Comparison of ENCODE assay signal across 8 cellular contexts in the genomic region with DNA sequence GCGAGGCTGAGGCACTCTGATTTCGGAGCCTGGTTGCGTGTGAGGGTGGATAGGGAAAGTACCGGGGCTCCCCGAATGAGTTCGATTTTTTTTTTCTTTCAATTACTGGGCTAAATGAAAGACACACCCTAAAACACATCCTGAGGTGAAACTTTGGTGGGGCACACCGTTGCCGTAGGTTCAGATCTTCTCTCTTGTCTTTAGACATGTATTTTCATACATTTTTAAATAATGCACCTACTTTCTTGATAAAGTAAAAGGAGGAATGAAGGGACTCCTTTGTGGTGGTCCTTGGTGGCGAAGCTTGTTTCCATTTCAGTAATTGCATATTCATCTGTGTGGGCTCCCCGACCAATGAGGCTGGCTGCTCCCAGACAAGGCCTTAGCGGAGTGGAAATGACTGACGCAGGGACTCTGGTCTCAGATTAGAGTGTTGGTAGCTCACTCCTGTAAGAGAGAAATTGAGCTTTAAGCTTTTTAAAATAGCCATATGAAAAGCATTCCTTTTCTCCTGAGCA. TPM values are rescaled to one million over a fixed set of nuclear protein-coding genes. Genes with fewer than 3 reads are reported as not detected.
A peak's percentile ranks its signal among the peaks of the same experiment; 100 is the strongest.
DNase-seq lines count a peak whose midpoint lies in the region; TF ChIP-seq lines count a peak whose summit lies in the region.

No MANE protein-coding gene starts in this region.

- peak overlapping the region; percentile 95 to 98 (median 97) for H3K27ac Mint-ChIP-seq in IgD-negative memory B cell

- H3K27me3 Mint-ChIP-seq in IgD-negative memory B cell: no peaks in the 10 kb centered on the region

- no peak for TF ChIP-seq CTCF in GM20000 (IDR thresholded peaks at IDR 0.05; ENCODE audit: extremely low read depth, missing control alignments)

- H3K4me3 ChIP-seq in mucosa of stomach (ENCODE audit: low read length): peak overlapping the region; percentile 10

- H3K9me3 Mint-ChIP-seq in IgD-negative memory B cell: no peaks in the 10 kb centered on the region

- no peaks in the 10 kb centered on the region for H3K9me3 ChIP-seq in mucosa of stomach (ENCODE audit: control insufficient read depth, low read length)

- peak overlapping the region; percentile 89 for H3K27ac ChIP-seq in cingulate gyrus (ENCODE audit: low read depth, low read length)

- peak; percentile 7 for DNase-seq in COLO668 (lab: John Stamatoyannopoulos, UW; ENCODE audit: unreplicated experiment)
- DNase-seq in GM20000 (ENCODE audit: low spot score): peak; percentile 56
- DNase-seq in activated CD4-positive, CD25-positive, alpha-beta regulatory T cell treated with anti-CD3 and anti-CD28 coated beads, Interleukin-2, amount 50 U/mL, for 16 hours (ENCODE audit: low read depth, low spot score): peak; percentile 50
- peak; percentile 78 for DNase-seq in stimulated activated naive CD4-positive, alpha-beta T cell treated with Interleukin-2 at 50 U/mL for 16 hours (lab: John Stamatoyannopoulos, UW)
- DNase-seq in midbrain (lab: John Stamatoyannopoulos, UW): no peak

- H3K36me3 Mint-ChIP-seq in IgD-negative memory B cell: no peaks in the 10 kb centered on the region

- peaks cover 25 to 32% (median 32%) of the 10 kb centered on the region in 3 donors for H3K4me1 Mint-ChIP-seq in IgD-negative memory B cell

- peak overlapping the region; percentile 85 to 96 (median 93) for H3K4me3 Mint-ChIP-seq in IgD-negative memory B cell

- peaks cover 20% of the 10 kb centered on the region for H3K4me1 ChIP-seq in mucosa of stomach (ENCODE audit: control insufficient read depth, insufficient read depth, low read length)

- no peaks in the 10 kb centered on the region for H3K27me3 ChIP-seq in mucosa of stomach (ENCODE audit: control insufficient read depth, insufficient read depth, low read length)

- H3K9ac ChIP-seq in mucosa of stomach (ENCODE audit: low read length): peak overlapping the region; percentile 80

- H3K36me3 ChIP-seq in mucosa of stomach (ENCODE audit: control insufficient read depth, insufficient read depth, low read length): no peaks in the 10 kb centered on the region

RNA-seq across cellular contexts. Expression of a gene that starts 0.8 kb away (rescaled TPM):
- polyA plus RNA-seq in IgD-negative memory B cell: 41.3 TPM
